Comparison of ENCODE assay signal across 17 cellular contexts in the genomic region with DNA sequence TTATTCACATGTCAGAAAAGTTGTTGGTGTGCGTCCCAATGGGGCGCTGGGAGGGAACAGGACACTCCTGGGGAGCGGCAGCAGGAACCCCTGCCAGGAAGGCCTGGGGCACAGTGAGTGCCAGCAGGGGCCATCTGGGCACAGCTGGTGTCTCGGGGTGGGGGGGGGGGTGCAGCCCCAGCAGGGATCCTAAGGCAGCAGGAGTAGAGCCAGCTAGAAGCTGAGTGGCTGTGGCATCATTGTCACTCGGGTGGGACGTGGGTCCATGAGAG. TPM values are rescaled to one million over a fixed set of nuclear protein-coding genes. Genes with fewer than 3 reads are reported as not detected.
DNase-seq lines count a peak whose midpoint lies in the region; ATAC-seq and TF ChIP-seq lines count a peak whose summit lies in the region.
"Had no signal": no experiment of that assay in that cellular context is flagged by ENCODE, and none has a peak within 500 bp of the region (broad histone marks: within the 10 kb centered on the region; RNA-seq: fewer than 3 reads in every experiment).

No MANE protein-coding gene starts in this region.

- H3F3A ChIP-seq in neural progenitor cell (ENCODE audit: low read depth) = peaks cover 18% of the 10 kb centered on the region

- H3K4me2 ChIP-seq in neural progenitor cell = no peak overlapping the region

- H3K4me1 ChIP-seq in neural progenitor cell = no peaks in the 10 kb centered on the region

- no peaks in the 10 kb centered on the region for H3K36me3 ChIP-seq in neural progenitor cell
- H3K36me3 ChIP-seq: cardiac muscle cell, sigmoid colon had no signal

- no peak overlapping the region for H3K27ac Mint-ChIP-seq in activated CD4-positive, alpha-beta T cell treated with anti-CD3 and anti-CD28 coated beads, Interleukin-2, amount 10 ng/mL, durations not matched to agents 24 days and 14 days
- H3K27ac Mint-ChIP-seq in activated T-helper 2 cell treated with anti-CD3 and anti-CD28 coated beads, Interferon-gamma antibody, Interleukin-2, Interleukin-4, amounts not matched to agents 10 μg/mL and 5 μg/mL and 100 μg/mL, durations not matched to agents 14 hours and 24 hours and 36 hours = no peak overlapping the region
- H3K27ac Mint-ChIP-seq in neural progenitor cell = no peak overlapping the region
- H3K27ac Mint-ChIP-seq: type B pancreatic cell had no signal

- peaks cover 4% of the 10 kb centered on the region for H3K36me3 Mint-ChIP-seq in activated CD4-positive, alpha-beta T cell treated with anti-CD3 and anti-CD28 coated beads, Interleukin-2, amount 10 ng/mL, durations not matched to agents 24 days and 14 days (ENCODE audit: low read depth)
- H3K36me3 Mint-ChIP-seq in activated T-helper 2 cell treated with anti-CD3 and anti-CD28 coated beads, Interferon-gamma antibody, Interleukin-2, Interleukin-4, amounts not matched to agents 10 μg/mL and 5 μg/mL and 100 μg/mL, durations not matched to agents 14 hours and 24 hours and 36 hours (ENCODE audit: low read depth) = no peaks in the 10 kb centered on the region
- no peaks in the 10 kb centered on the region for H3K36me3 Mint-ChIP-seq in neural progenitor cell
- H3K36me3 Mint-ChIP-seq: type B pancreatic cell had no signal

- H3K4me1 Mint-ChIP-seq in activated CD4-positive, alpha-beta T cell treated with anti-CD3 and anti-CD28 coated beads, Interleukin-2, amount 10 ng/mL, durations not matched to agents 24 days and 14 days = peaks cover 17% of the 10 kb centered on the region
- H3K4me1 Mint-ChIP-seq in activated T-helper 2 cell treated with anti-CD3 and anti-CD28 coated beads, Interferon-gamma antibody, Interleukin-2, Interleukin-4, amounts not matched to agents 10 μg/mL and 5 μg/mL and 100 μg/mL, durations not matched to agents 14 hours and 24 hours and 36 hours (ENCODE audit: low read depth) = peaks cover 6% of the 10 kb centered on the region
- H3K4me1 Mint-ChIP-seq in neural progenitor cell = peaks cover 15% of the 10 kb centered on the region

- no peaks in the 10 kb centered on the region for H3K79me2 ChIP-seq in neural progenitor cell (ENCODE audit: low read depth)

- H3K4me3 ChIP-seq in neural progenitor cell = no peak overlapping the region
- H3K4me3 ChIP-seq: cardiac muscle cell, sigmoid colon had no signal

- peak overlapping the region; percentile 61 for H3K4me3 Mint-ChIP-seq in activated CD4-positive, alpha-beta T cell treated with anti-CD3 and anti-CD28 coated beads, Interleukin-2, amount 10 ng/mL, durations not matched to agents 24 days and 14 days
- peak overlapping the region; percentile 52 for H3K4me3 Mint-ChIP-seq in activated T-helper 2 cell treated with anti-CD3 and anti-CD28 coated beads, Interferon-gamma antibody, Interleukin-2, Interleukin-4, amounts not matched to agents 10 μg/mL and 5 μg/mL and 100 μg/mL, durations not matched to agents 14 hours and 24 hours and 36 hours (ENCODE audit: low read depth)
- H3K4me3 Mint-ChIP-seq in neural progenitor cell = peak overlapping the region; percentile 71

- peaks cover 14% of the 10 kb centered on the region for H4K20me1 ChIP-seq in neural progenitor cell (ENCODE audit: low read depth)

- no peak overlapping the region for H3K9ac ChIP-seq in neural progenitor cell

- no peak for DNase-seq in activated CD4-positive, alpha-beta T cell treated with anti-CD3 and anti-CD28 coated beads, Interleukin-2, amount 10 ng/mL, durations not matched to agents 24 days and 14 days
- DNase-seq in activated CD4-positive, alpha-beta T cell treated with anti-CD3 and anti-CD28 coated beads, Interleukin-2, amount 50 U/mL, for 4 hours = no peak
- DNase-seq in DMS 273 treated with DMSO at 0.1 percent for 48 hours (lab: John Stamatoyannopoulos, UW) (peak; percentile 54), neural progenitor cell (ENCODE audit: low spot score) (no peak), GM20000 (ENCODE audit: low spot score) (no peak), DMS79 (lab: John Stamatoyannopoulos, UW) (no peak)
- no peak for DNase-seq in activated T-helper 2 cell treated with anti-CD3 and anti-CD28 coated beads, Interferon-gamma antibody, Interleukin-2, Interleukin-4, amounts not matched to agents 10 μg/mL and 5 μg/mL and 100 μg/mL, durations not matched to agents 14 hours and 24 hours and 36 hours (ENCODE audit: low spot score)
- DNase-seq: activated naive CD4-positive, alpha-beta T cell treated with anti-CD3 and anti-CD28 coated beads, Interleukin-2, amount 50 U/mL, for 16 hours; effector CD4-positive, alpha-beta T cell; hippocampal formation; left cardiac atrium; NCI-H2029; sigmoid colon; stimulated activated CD4-positive, alpha-beta T cell treated with anti-CD3 and anti-CD28 coated beads, Interleukin-2, amount 100 ng/mL, for 48 hours had no signal

- no peak overlapping the region for H3K27ac ChIP-seq in neural progenitor cell
- H3K27ac ChIP-seq: cardiac muscle cell had no signal

- no peaks in the 10 kb centered on the region for H3K9me3 ChIP-seq in neural progenitor cell (ENCODE audit: low read depth)
- H3K9me3 ChIP-seq: sigmoid colon had no signal

- ATAC-seq in HG03521 (IDR thresholded peaks at IDR 0.05; ENCODE audit: unreplicated experiment) = no peak
- ATAC-seq: left cardiac atrium had no signal

- TF ChIP-seq CTCF in neural progenitor cell (IDR thresholded peaks at IDR 0.05) = no peak
- TF ChIP-seq CTCF in GM20000 (IDR thresholded peaks at IDR 0.05; ENCODE audit: extremely low read depth, missing control alignments) = no peak

- H3K27me3 Mint-ChIP-seq in activated CD4-positive, alpha-beta T cell treated with anti-CD3 and anti-CD28 coated beads, Interleukin-2, amount 10 ng/mL, durations not matched to agents 24 days and 14 days = peaks cover 1% of the 10 kb centered on the region
- H3K27me3 Mint-ChIP-seq in activated T-helper 2 cell treated with anti-CD3 and anti-CD28 coated beads, Interferon-gamma antibody, Interleukin-2, Interleukin-4, amounts not matched to agents 10 μg/mL and 5 μg/mL and 100 μg/mL, durations not matched to agents 14 hours and 24 hours and 36 hours (ENCODE audit: low read depth) = peaks cover 2% of the 10 kb centered on the region
- H3K27me3 Mint-ChIP-seq in neural progenitor cell (ENCODE audit: insufficient read depth, low read depth) = peaks cover 35% of the 10 kb centered on the region

- intact Hi-C loops in activated CD4-positive, alpha-beta T cell treated with anti-CD3 and anti-CD28 coated beads, Interleukin-2, amount 10 ng/mL, durations not matched to agents 24 days and 14 days (cut with micrococcal nuclease) = no loop called here
- intact Hi-C loops in activated T-helper 2 cell treated with anti-CD3 and anti-CD28 coated beads, Interferon-gamma antibody, Interleukin-2, Interleukin-4, amounts not matched to agents 10 μg/mL and 5 μg/mL and 100 μg/mL, durations not matched to agents 14 hours and 24 hours and 36 hours (cut with micrococcal nuclease) = no loop called here

- H2AFZ ChIP-seq in neural progenitor cell (replicated peaks) = no peak overlapping the region

- H3K9me3 Mint-ChIP-seq in activated CD4-positive, alpha-beta T cell treated with anti-CD3 and anti-CD28 coated beads, Interleukin-2, amount 10 ng/mL, durations not matched to agents 24 days and 14 days = peaks cover 6% of the 10 kb centered on the region
- no peaks in the 10 kb centered on the region for H3K9me3 Mint-ChIP-seq in activated T-helper 2 cell treated with anti-CD3 and anti-CD28 coated beads, Interferon-gamma antibody, Interleukin-2, Interleukin-4, amounts not matched to agents 10 μg/mL and 5 μg/mL and 100 μg/mL, durations not matched to agents 14 hours and 24 hours and 36 hours
- peaks cover 2% of the 10 kb centered on the region for H3K9me3 Mint-ChIP-seq in neural progenitor cell
- H3K9me3 Mint-ChIP-seq: type B pancreatic cell had no signal

- peaks cover 60% of the 10 kb centered on the region for H3K27me3 ChIP-seq in neural progenitor cell
- H3K27me3 ChIP-seq: cardiac muscle cell, sigmoid colon had no signal

RNA-seq across cellular contexts. Expression of gene ZBTB42, which starts 1.9 kb away (rescaled TPM):
- 4.9 and 5.5 TPM in 2 replicates for total RNA-seq in activated CD4-positive, alpha-beta T cell treated with anti-CD3 and anti-CD28 coated beads, Interleukin-2, amount 10 ng/mL, durations not matched to agents 24 days and 14 days
- total RNA-seq in activated T-helper 2 cell treated with anti-CD3 and anti-CD28 coated beads, Interferon-gamma antibody, Interleukin-2, Interleukin-4, amounts not matched to agents 10 μg/mL and 5 μg/mL and 100 μg/mL, durations not matched to agents 14 hours and 24 hours and 36 hours = 5.2 and 5.4 TPM in 2 replicates
- 0.41 and 1.1 TPM in 2 replicates for total RNA-seq in neural progenitor cell (ENCODE audit: low replicate concordance)

RNA-seq across cellular contexts. Expression of gene AKT1, which starts 7.3 kb away (rescaled TPM):
- total RNA-seq in activated CD4-positive, alpha-beta T cell treated with anti-CD3 and anti-CD28 coated beads, Interleukin-2, amount 10 ng/mL, durations not matched to agents 24 days and 14 days = 133 and 143 TPM in 2 replicates
- 145 TPM in 2 replicates for total RNA-seq in activated T-helper 2 cell treated with anti-CD3 and anti-CD28 coated beads, Interferon-gamma antibody, Interleukin-2, Interleukin-4, amounts not matched to agents 10 μg/mL and 5 μg/mL and 100 μg/mL, durations not matched to agents 14 hours and 24 hours and 36 hours
- 67.2 and 92.4 TPM in 2 replicates for total RNA-seq in neural progenitor cell (ENCODE audit: low replicate concordance)

RNA-seq across cellular contexts. Expression of gene SIVA1, which starts 49.9 kb away (rescaled TPM):
- 117 and 123 TPM in 2 replicates for total RNA-seq in activated CD4-positive, alpha-beta T cell treated with anti-CD3 and anti-CD28 coated beads, Interleukin-2, amount 10 ng/mL, durations not matched to agents 24 days and 14 days
- total RNA-seq in activated T-helper 2 cell treated with anti-CD3 and anti-CD28 coated beads, Interferon-gamma antibody, Interleukin-2, Interleukin-4, amounts not matched to agents 10 μg/mL and 5 μg/mL and 100 μg/mL, durations not matched to agents 14 hours and 24 hours and 36 hours = 96.0 and 104 TPM in 2 replicates
- total RNA-seq in neural progenitor cell (ENCODE audit: low replicate concordance) = 139 and 231 TPM in 2 replicates
